In genomic region chr11:59158206-59159068, GRCh38 we compare ENCODE assay signal across 8 cellular contexts. TPM values are rescaled to one million over a fixed set of nuclear protein-coding genes. Genes with fewer than 3 reads are reported as not detected.
DNase-seq lines count a peak whose midpoint lies in the region; ATAC-seq and TF ChIP-seq lines count a peak whose summit lies in the region.

No MANE protein-coding gene starts in this region.

- no peak overlapping the region for H2AFZ ChIP-seq in H9 (ENCODE audit: low read length)

- WGBS in H9 (ENCODE audit: extremely low coverage, insufficient read length, low lambda C conversion rate) = no CpG with 5 or more reads among the region's 8 CpGs

- H2BK20ac ChIP-seq in H9 (ENCODE audit: low read depth, low read length, poor library complexity, severe bottlenecking) = no peak overlapping the region

- H2BK15ac ChIP-seq in H9 (ENCODE audit: low read depth, low read length) = no peak overlapping the region

- H3K36me3 Mint-ChIP-seq in H9 (ENCODE audit: insufficient read depth in 1 of 3, low read depth in 3 of 3) = no peaks in the 10 kb centered on the region; a peak in 1 of 7 replicates
- peaks cover 0 to 10% of the 10 kb centered on the region in 2 donors for H3K36me3 Mint-ChIP-seq in activated naive CD4-positive, alpha-beta T cell treated with anti-CD3 and anti-CD28 coated beads, Interleukin-2, amount 50 U/mL, for 72 hours
- no peaks in the 10 kb centered on the region for H3K36me3 Mint-ChIP-seq in glutamatergic neuron (ENCODE audit: unreplicated experiment)

- no peak overlapping the region for H3K27ac Mint-ChIP-seq in H9
- peak overlapping the region in 1 of 2 donors; percentile 17 for H3K27ac Mint-ChIP-seq in activated naive CD4-positive, alpha-beta T cell treated with anti-CD3 and anti-CD28 coated beads, Interleukin-2, amount 50 U/mL, for 72 hours
- no peak overlapping the region for H3K27ac Mint-ChIP-seq in glutamatergic neuron (ENCODE audit: unreplicated experiment)

- no peak overlapping the region for H3K56ac ChIP-seq in H9 (ENCODE audit: insufficient read length, low read depth, low read length)

- H3K4me3 Mint-ChIP-seq in H9 (no peak overlapping the region), glutamatergic neuron (ENCODE audit: unreplicated experiment) (no peak overlapping the region)

- no peaks in the 10 kb centered on the region for H3K9me3 ChIP-seq in H9 (ENCODE audit: control insufficient read depth, low read depth, low read length)

- H3K9ac ChIP-seq in H9 (ENCODE audit: extremely low read depth, insufficient read length, low read length) = no peak overlapping the region

- no peak overlapping the region for H3K27ac ChIP-seq in H9 (ENCODE audit: insufficient read length, low read depth, low read length)

- no peak overlapping the region for H3K4ac ChIP-seq in H9 (ENCODE audit: low read depth, low read length)

- no peak overlapping the region for H4K5ac ChIP-seq in H9 (ENCODE audit: insufficient read length, low read depth, low read length)

- H3K4me1 Mint-ChIP-seq in H9 = peaks cover 4 to 5% of the 10 kb centered on the region in 2 experiments
- H3K4me1 Mint-ChIP-seq in glutamatergic neuron (ENCODE audit: low read depth, unreplicated experiment) = no peaks in the 10 kb centered on the region

- H2BK5ac ChIP-seq in H9 (ENCODE audit: insufficient read length, low read length) = no peak overlapping the region

- no peaks in the 10 kb centered on the region for H3K79me1 ChIP-seq in H9 (ENCODE audit: insufficient read depth, low read depth, low read length, poor library complexity, severe bottlenecking)

- no peak overlapping the region for H4K91ac ChIP-seq in H9 (ENCODE audit: insufficient read length, low read depth, low read length)

- no peaks in the 10 kb centered on the region for H3K27me3 ChIP-seq in H9 (ENCODE audit: insufficient read depth, low read length)

- no peak overlapping the region for H2AK5ac ChIP-seq in H9 (ENCODE audit: insufficient read length, low read length)

- peak overlapping the region; percentile 25 for H3K18ac ChIP-seq in H9 (ENCODE audit: insufficient read length, low read depth, low read length)

- H3K79me2 ChIP-seq in H9 (ENCODE audit: insufficient read depth, low read length) = no peaks in the 10 kb centered on the region

- peak; percentile 92 to 93 for ATAC-seq in activated naive CD4-positive, alpha-beta T cell treated with anti-CD3 and anti-CD28 coated beads, Interleukin-2, amount 50 U/mL, for 72 hours

- no peaks in the 10 kb centered on the region for H3K23me2 ChIP-seq in H9 (ENCODE audit: insufficient read length, low read depth, low read length, poor library complexity, severe bottlenecking)

- H3K9me3 Mint-ChIP-seq in H9 (peaks cover 3 to 4% of the 10 kb centered on the region in 2 experiments; a peak in 3 of 5 replicates), glutamatergic neuron (ENCODE audit: unreplicated experiment) (no peaks in the 10 kb centered on the region)
- H3K9me3 Mint-ChIP-seq in activated naive CD4-positive, alpha-beta T cell treated with anti-CD3 and anti-CD28 coated beads, Interleukin-2, amount 50 U/mL, for 72 hours = no peaks in the 10 kb centered on the region

- H2BK120ac ChIP-seq in H9 (ENCODE audit: low read depth, low read length, poor library complexity, severe bottlenecking) = no peak overlapping the region

- peak; percentile 76 for DNase-seq in DMS 273 (lab: John Stamatoyannopoulos, UW; ENCODE audit: unreplicated experiment)
- no peak for DNase-seq in DMS 273 treated with DMSO at 0.1 percent for 48 hours (lab: John Stamatoyannopoulos, UW)
- DNase-seq in H9 = peak; percentile 66
- peak; percentile 74 for DNase-seq in LHCN-M2 (ENCODE audit: low read depth)
- DNase-seq in RKO (ENCODE audit: low spot score) = peak; percentile 83
- DNase-seq in activated naive CD4-positive, alpha-beta T cell treated with anti-CD3 and anti-CD28 coated beads, Interleukin-2, amount 50 U/mL, for 72 hours (ENCODE audit: low spot score in 2 of 2) = peak in 1 of 2 donors; percentile 54
- peak; percentile 53 for DNase-seq in glutamatergic neuron
- DNase-seq in pulmonary artery endothelial cell (ENCODE audit: low read depth, low spot score) = peak; percentile 50

- H3K27me3 Mint-ChIP-seq in H9 (ENCODE audit: low read depth) = no peaks in the 10 kb centered on the region; the same call in 1 of the 2 replicates
- H3K27me3 Mint-ChIP-seq in glutamatergic neuron (ENCODE audit: unreplicated experiment) = peaks cover 1% of the 10 kb centered on the region

- TF ChIP-seq CTCF in H9 (conservative IDR thresholded peaks at IDR 0.05) (peak; percentile 91), glutamatergic neuron (IDR thresholded peaks at IDR 0.05; ENCODE audit: partially characterized antibody, unreplicated experiment) (peak; percentile 82)

- no peak overlapping the region for H2BK12ac ChIP-seq in H9 (ENCODE audit: insufficient read length, low read depth, low read length)

- H3K4me1 ChIP-seq in H9 (ENCODE audit: insufficient read depth, low read length) = no peaks in the 10 kb centered on the region

- no peaks in the 10 kb centered on the region for H4K20me1 ChIP-seq in H9 (ENCODE audit: control insufficient read depth, insufficient read depth, insufficient read length)

- H3K23ac ChIP-seq in H9 (ENCODE audit: insufficient read length, low read depth, low read length) = no peak overlapping the region

- no peak overlapping the region for H3T11ph ChIP-seq in H9 (ENCODE audit: low read length)

- H3K14ac ChIP-seq in H9 (ENCODE audit: insufficient read depth, low read length) = peak overlapping the region; percentile 47; the same call in 1 of the 2 replicates

- no peak overlapping the region for H4K8ac ChIP-seq in H9 (replicated peaks; ENCODE audit: insufficient read length, low read depth, low read length)

- H3K4me2 ChIP-seq in H9 (ENCODE audit: insufficient read depth, insufficient read length, low read length) = no peak overlapping the region

RNA-seq across cellular contexts. Expression of gene DTX4, which starts 13.5 kb away (rescaled TPM):
- total RNA-seq in H9 (2021) (13.0 and 13.9 TPM in 2 replicates), LHCN-M2 (2014; rRNA removed) (0.38 and 1.2 TPM in 2 replicates), glutamatergic neuron (ENCODE audit: unreplicated experiment) (4.1 TPM), pulmonary artery endothelial cell (0.20 and 0.21 TPM in 2 replicates)
- 4.3 TPM for polyA plus RNA-seq in LHCN-M2 (2012)
- total RNA-seq in activated naive CD4-positive, alpha-beta T cell treated with anti-CD3 and anti-CD28 coated beads, Interleukin-2, amount 50 U/mL, for 72 hours = under 1 TPM in 1 of 2 donors, not detected in 1; 0.16 TPM

RNA-seq across cellular contexts. Expression of gene FAM111A, which starts 15.8 kb away (rescaled TPM):
- total RNA-seq in H9 (2021) = 16.8 and 20.1 TPM in 2 replicates
- 80.3 and 80.8 TPM in 2 replicates for total RNA-seq in LHCN-M2 (2014; rRNA removed)
- polyA plus RNA-seq in LHCN-M2 (2012) = 12.4 TPM
- total RNA-seq in activated naive CD4-positive, alpha-beta T cell treated with anti-CD3 and anti-CD28 coated beads, Interleukin-2, amount 50 U/mL, for 72 hours = 100 to 1,000 TPM in 1 of 2 donors, 10 to 100 TPM in 1; 86.7 to 128 TPM
- total RNA-seq in glutamatergic neuron (ENCODE audit: unreplicated experiment) = 3.1 TPM
- 42.2 and 106 TPM in 2 replicates for total RNA-seq in pulmonary artery endothelial cell

RNA-seq across cellular contexts. Expression of gene FAM111B, which starts 51.4 kb away (rescaled TPM):
- total RNA-seq in H9 (2021) = 31.9 and 35.0 TPM in 2 replicates
- 37.0 and 38.9 TPM in 2 replicates for total RNA-seq in LHCN-M2 (2014; rRNA removed)
- 4.9 TPM for polyA plus RNA-seq in LHCN-M2 (2012)
- total RNA-seq in activated naive CD4-positive, alpha-beta T cell treated with anti-CD3 and anti-CD28 coated beads, Interleukin-2, amount 50 U/mL, for 72 hours = 10 to 100 TPM; 42.8 to 47.6 TPM
- 6.4 TPM for total RNA-seq in glutamatergic neuron (ENCODE audit: unreplicated experiment)
- 18.0 and 30.9 TPM in 2 replicates for total RNA-seq in pulmonary artery endothelial cell

RNA-seq across cellular contexts. Expression of gene MPEG1, which starts 54.3 kb away (rescaled TPM):
- not detected in 2 replicates for total RNA-seq in H9 (2021)
- not detected in 2 replicates for total RNA-seq in LHCN-M2 (2014; rRNA removed)
- not detected for polyA plus RNA-seq in LHCN-M2 (2012)
- not detected for total RNA-seq in activated naive CD4-positive, alpha-beta T cell treated with anti-CD3 and anti-CD28 coated beads, Interleukin-2, amount 50 U/mL, for 72 hours
- not detected for total RNA-seq in glutamatergic neuron (ENCODE audit: unreplicated experiment)
- total RNA-seq in pulmonary artery endothelial cell = not detected in 2 replicates
